In genomic region chr12:56469007-56469930, GRCh38 we compare ENCODE assay signal across 9 cellular contexts. TPM values are rescaled to one million over a fixed set of nuclear protein-coding genes. Genes with fewer than 3 reads are reported as not detected.
A peak's percentile ranks its signal among the peaks of the same experiment; 100 is the strongest.
DNase-seq lines count a peak whose midpoint lies in the region; ATAC-seq, FAIRE-seq and TF ChIP-seq lines count a peak whose summit lies in the region.
"Had no signal": no experiment of that assay in that cellular context is flagged by ENCODE, and none has a peak within 500 bp of the region (broad histone marks: within the 10 kb centered on the region; RNA-seq: fewer than 3 reads in every experiment).

No MANE protein-coding gene starts in this region.

- peaks cover 38% of the 10 kb centered on the region for H3K79me2 ChIP-seq in DND-41 (ENCODE audit: insufficient read depth, low read length)
- H3K79me2 ChIP-seq in astrocyte (ENCODE audit: insufficient read depth, low read length), result peaks cover 36% of the 10 kb centered on the region

- peak overlapping the region; percentile 100 for H2AFZ ChIP-seq in DND-41 (ENCODE audit: low read depth, low read length)
- H2AFZ ChIP-seq in astrocyte (ENCODE audit: low read depth, low read length), result peak overlapping the region; percentile 74

- peaks cover 36% of the 10 kb centered on the region for H3K4me1 ChIP-seq in DND-41 (ENCODE audit: insufficient read depth, low read length)
- peaks cover 10% of the 10 kb centered on the region for H3K4me1 ChIP-seq in astrocyte (ENCODE audit: insufficient read depth, low read length)

- ATAC-seq in DND-41 (ENCODE audit: insufficient read depth, low read depth) (0 out of 3 replicates have a peak, but pooled peaks have one; percentile 6), GM19397 (IDR thresholded peaks at IDR 0.05; ENCODE audit: unreplicated experiment) (no peak)
- no peak for ATAC-seq in stimulated activated naive CD8-positive, alpha-beta T cell treated with anti-CD3 and anti-CD28 coated beads, Interleukin-15, amount 100 ng/mL, for 72 hours

- peak overlapping the region; percentile 99 for H3K4me3 Mint-ChIP-seq in astrocyte (ENCODE audit: unreplicated experiment)
- H3K4me3 Mint-ChIP-seq in stimulated activated naive CD8-positive, alpha-beta T cell treated with anti-CD3 and anti-CD28 coated beads, Interleukin-15, amount 100 ng/mL, for 72 hours, result peak overlapping the region; percentile 90 to 95

- H3K9me3 Mint-ChIP-seq in astrocyte (ENCODE audit: unreplicated experiment), result no peaks in the 10 kb centered on the region
- H3K9me3 Mint-ChIP-seq in stimulated activated naive CD8-positive, alpha-beta T cell treated with anti-CD3 and anti-CD28 coated beads, Interleukin-15, amount 100 ng/mL, for 72 hours, result no peaks in the 10 kb centered on the region

- peak overlapping the region; percentile 90 for H3K27ac Mint-ChIP-seq in astrocyte (ENCODE audit: unreplicated experiment)
- H3K27ac Mint-ChIP-seq in stimulated activated naive CD8-positive, alpha-beta T cell treated with anti-CD3 and anti-CD28 coated beads, Interleukin-15, amount 100 ng/mL, for 72 hours, result peak overlapping the region; percentile 98 to 99

- peak overlapping the region; percentile 91 to 97 for H3K4me3 ChIP-seq in DND-41 (ENCODE audit: low read depth in 1 of 2, low read length in 2 of 2)
- H3K4me3 ChIP-seq in MG63, result peak overlapping the region; percentile 98
- H3K4me3 ChIP-seq in astrocyte (ENCODE audit: insufficient read depth, low read depth, low read length), result peak overlapping the region; percentile 89
- peak overlapping the region; percentile 61 for H3K4me3 ChIP-seq in kidney epithelial cell (ENCODE audit: low read depth, low read length)

- no peak for FAIRE-seq in astrocyte (lab: Jason Lieb, UNC)

- H3K36me3 Mint-ChIP-seq in astrocyte (ENCODE audit: low read depth, unreplicated experiment), result peaks cover 5% of the 10 kb centered on the region

- H3K36me3 ChIP-seq in DND-41 (ENCODE audit: insufficient read depth, low read length), result peaks cover 25% of the 10 kb centered on the region
- H3K36me3 ChIP-seq in MG63, result peaks cover 33% of the 10 kb centered on the region
- no peaks in the 10 kb centered on the region for H3K36me3 ChIP-seq in astrocyte (ENCODE audit: insufficient read depth, low read length)
- H3K36me3 ChIP-seq in kidney epithelial cell (ENCODE audit: control insufficient read depth, insufficient read depth, low read length), result no peaks in the 10 kb centered on the region

- no peaks in the 10 kb centered on the region for H3K27me3 Mint-ChIP-seq in astrocyte (ENCODE audit: low read depth, unreplicated experiment)
- no peaks in the 10 kb centered on the region for H3K27me3 Mint-ChIP-seq in stimulated activated naive CD8-positive, alpha-beta T cell treated with anti-CD3 and anti-CD28 coated beads, Interleukin-15, amount 100 ng/mL, for 72 hours

- H3K27ac ChIP-seq in DND-41 (ENCODE audit: low read length), result peak overlapping the region; percentile 95
- H3K27ac ChIP-seq in astrocyte (ENCODE audit: low read depth, low read length), result peak overlapping the region; percentile 67

- H3K4me1 Mint-ChIP-seq in astrocyte (ENCODE audit: low read depth, unreplicated experiment), result peaks cover 7% of the 10 kb centered on the region
- peaks cover 36% of the 10 kb centered on the region for H3K4me1 Mint-ChIP-seq in stimulated activated naive CD8-positive, alpha-beta T cell treated with anti-CD3 and anti-CD28 coated beads, Interleukin-15, amount 100 ng/mL, for 72 hours

- no peaks in the 10 kb centered on the region for H4K20me1 ChIP-seq in DND-41 (ENCODE audit: insufficient read depth, low read length)
- H4K20me1 ChIP-seq in astrocyte (ENCODE audit: insufficient read depth, low read length), result no peaks in the 10 kb centered on the region

- no peaks in the 10 kb centered on the region for H3K27me3 ChIP-seq in DND-41 (ENCODE audit: insufficient read depth, low read length, poor library complexity)
- no peaks in the 10 kb centered on the region for H3K27me3 ChIP-seq in MG63
- H3K27me3 ChIP-seq in astrocyte (ENCODE audit: insufficient read depth, low read length), result no peaks in the 10 kb centered on the region
- H3K27me3 ChIP-seq in kidney epithelial cell (ENCODE audit: control insufficient read depth, insufficient read depth, low read length), result no peaks in the 10 kb centered on the region

- peak overlapping the region; percentile 99 for H3K4me2 ChIP-seq in DND-41 (ENCODE audit: insufficient read depth, low read length)
- H3K4me2 ChIP-seq in astrocyte (ENCODE audit: low read length), result peak overlapping the region; percentile 91

- peak; percentile 30 for DNase-seq in DND-41
- peak; percentile 42 for DNase-seq in MG63
- no peak for DNase-seq in astrocyte (ENCODE audit: low read depth)
- DNase-seq in kidney epithelial cell (ENCODE audit: low read depth), result no peak
- DNase-seq in stimulated activated naive CD8-positive, alpha-beta T cell treated with anti-CD3 and anti-CD28 coated beads, Interleukin-15, amount 100 ng/mL, for 72 hours, result no peak
- DNase-seq in SKM-1 treated with dmso at 0.1 percent for 144 hours (lab: John Stamatoyannopoulos, UW; ENCODE audit: unreplicated experiment), result no peak
- no peak for DNase-seq in NCI-H524 (lab: John Stamatoyannopoulos, UW)

- H3K9ac ChIP-seq in DND-41 (ENCODE audit: low read depth, low read length), result peak overlapping the region; percentile 96
- H3K9ac ChIP-seq in astrocyte (ENCODE audit: low read length), result peak overlapping the region; percentile 88

- H3K9me3 ChIP-seq in DND-41 (ENCODE audit: insufficient read depth, low read length, severe bottlenecking) (no peaks in the 10 kb centered on the region), MG63 (0 out of 2 replicates have a peak, but pooled peaks cover 2% of the 10 kb centered on the region), astrocyte (ENCODE audit: insufficient read depth, low read depth, low read length) (no peaks in the 10 kb centered on the region)

- TF ChIP-seq CTCF in DND-41 (IDR thresholded peaks at IDR 0.05; ENCODE audit: borderline replicate concordance, extremely low read depth, low read length, poor library complexity, severe bottlenecking) (no peak), astrocyte (IDR thresholded peaks at IDR 0.05; ENCODE audit: insufficient read depth, low read depth, low read length) (no peak), kidney epithelial cell (IDR thresholded peaks at IDR 0.05; ENCODE audit: insufficient read depth, low read length, poor library complexity, severe bottlenecking) (no peak)

RNA-seq across cellular contexts. Expression of gene SPRYD4, which starts 0.9 kb away (rescaled TPM):
- total RNA-seq in MG63 (2014; rRNA removed; shearing (Covaris generic); ENCODE audit: low replicate concordance), result 0.35 and 0.69 TPM in 2 replicates
- total RNA-seq in astrocyte, result 1.6 and 2.0 TPM in 2 replicates
- 1.0 and 1.1 TPM in 2 replicates for total RNA-seq in kidney epithelial cell

RNA-seq across cellular contexts. Expression of gene MIP, which starts 14.8 kb away (rescaled TPM):
- not detected in 2 replicates for total RNA-seq in MG63 (2014; rRNA removed; shearing (Covaris generic); ENCODE audit: low replicate concordance)
- not detected in 2 replicates for total RNA-seq in astrocyte
- not detected in 2 replicates for total RNA-seq in kidney epithelial cell
- total RNA-seq: T-helper 2 cell treated with Interferon-gamma antibody and Interleukin-4, amounts not matched to agents 100 ng/mL and 5 ng/mL, for 36 hours had no signal

RNA-seq across cellular contexts. Expression of gene GLS2, which starts 18.7 kb away (rescaled TPM):
- total RNA-seq in MG63 (2014; rRNA removed; shearing (Covaris generic); ENCODE audit: low replicate concordance), result 1.5 TPM in 1 of 2 replicates, not detected in the other
- total RNA-seq in astrocyte, result 0.94 and 1.1 TPM in 2 replicates
- 2.3 and 3.3 TPM in 2 replicates for total RNA-seq in kidney epithelial cell

RNA-seq across cellular contexts. Expression of gene TIMELESS, which starts 20.0 kb away (rescaled TPM):
- total RNA-seq in MG63 (2014; rRNA removed; shearing (Covaris generic); ENCODE audit: low replicate concordance), result 22.6 and 24.4 TPM in 2 replicates
- total RNA-seq in astrocyte (7.3 and 8.5 TPM in 2 replicates), kidney epithelial cell (10.3 and 15.5 TPM in 2 replicates)

RNA-seq across cellular contexts. Expression of gene RBMS2, which starts 52.4 kb away (rescaled TPM):
- 3.8 and 4.4 TPM in 2 replicates for total RNA-seq in MG63 (2014; rRNA removed; shearing (Covaris generic); ENCODE audit: low replicate concordance)
- total RNA-seq in astrocyte, result 88.3 and 111 TPM in 2 replicates
- total RNA-seq in kidney epithelial cell, result 37.2 and 42.4 TPM in 2 replicates

Comparison
In these comparisons a context has a peak if more than half of its experiments do, and no peak if none do; other contexts are left out.
1. DNase-seq: peak in DND-41 (single experiment) and MG63 (single experiment); none in astrocyte (single experiment), kidney epithelial cell (single experiment), stimulated activated naive CD8-positive, alpha-beta T cell treated with anti-CD3 and anti-CD28 coated beads, Interleukin-15, amount 100 ng/mL, for 72 hours (0 of 2), SKM-1 treated with dmso at 0.1 percent for 144 hours (single experiment) and NCI-H524 (0 of 2).
2. Peak in every context shown above with its lines, with median percentiles within 50 percentile points of each other: H3K4me3 ChIP-seq.